15 cellular contexts compared by ENCODE assay signal in genomic region chr2:68057658-68058396, GRCh38. TPM values are rescaled to one million over a fixed set of nuclear protein-coding genes. Genes with fewer than 3 reads are reported as not detected.
DNase-seq lines count a peak whose midpoint lies in the region; ATAC-seq, FAIRE-seq and TF ChIP-seq lines count a peak whose summit lies in the region.
"Had no signal": no experiment of that assay in that cellular context is flagged by ENCODE, and none has a peak within 500 bp of the region (broad histone marks: within the 10 kb centered on the region; RNA-seq: fewer than 3 reads in every experiment).

No MANE protein-coding gene starts in this region.

- TF ChIP-seq CTCF in Loucy (conservative IDR thresholded peaks at IDR 0.05; ENCODE audit: low read length) (peak; percentile 31; the same call in 1 of the 2 replicates), neural crest cell (conservative IDR thresholded peaks at IDR 0.05) (peak; percentile 19), mucosa of descending colon (IDR thresholded peaks at IDR 0.05) (no peak)

- peak; percentile 5 for FAIRE-seq in GM12892 (lab: Jason Lieb, UNC)
- FAIRE-seq: RCC 7860 had no signal

- H3K9me3 Mint-ChIP-seq in neural crest cell: no peaks in the 10 kb centered on the region
- H3K9me3 Mint-ChIP-seq: CD8-positive, alpha-beta memory T cell; IgD-negative memory B cell had no signal

- H3K4me3 ChIP-seq in Loucy (ENCODE audit: low read length, poor library complexity, severe bottlenecking) (peak overlapping the region; percentile 39), mucosa of descending colon (no peak overlapping the region)
- H3K4me3 ChIP-seq: HAP-1 had no signal

- intact Hi-C loops in mucosa of descending colon (cut with DNase I, micrococcal nuclease): no loop called here

- no peak overlapping the region for H3K27ac Mint-ChIP-seq in neural crest cell (ENCODE audit: unreplicated experiment)

- H2AFZ ChIP-seq in Loucy (ENCODE audit: low read length): no peak overlapping the region

- H3K9ac ChIP-seq in Loucy (ENCODE audit: low read depth, low read length, poor library complexity, severe bottlenecking): peak overlapping the region; percentile 8

- peak overlapping the region; percentile 92 for H3K4me2 ChIP-seq in Loucy (ENCODE audit: low read depth, low read length, poor library complexity, severe bottlenecking)

- H3K4me1 ChIP-seq in Loucy (ENCODE audit: insufficient read depth, low read length, poor library complexity, severe bottlenecking) (peaks cover 55% of the 10 kb centered on the region), mucosa of descending colon (ENCODE audit: low read depth) (peaks cover 7% of the 10 kb centered on the region)
- H3K4me1 ChIP-seq: BE2C had no signal

- H3K9me3 ChIP-seq in Loucy (ENCODE audit: insufficient read depth, low read depth, low read length) (no peaks in the 10 kb centered on the region), mucosa of descending colon (no peaks in the 10 kb centered on the region)
- H3K9me3 ChIP-seq: BE2C, HAP-1 had no signal

- H3K27me3 Mint-ChIP-seq in neural crest cell (ENCODE audit: low read depth): no peaks in the 10 kb centered on the region
- H3K27me3 Mint-ChIP-seq: CD8-positive, alpha-beta memory T cell; IgD-negative memory B cell had no signal

- TF ChIP-seq POLR2A in GM12892 (IDR thresholded peaks at IDR 0.05; ENCODE audit: low read depth, low read length): no peak

- H4K20me1 ChIP-seq in Loucy (ENCODE audit: insufficient read depth, low read length, poor library complexity, severe bottlenecking): peaks cover 55% of the 10 kb centered on the region

- no peaks in the 10 kb centered on the region for H3K36me3 Mint-ChIP-seq in neural crest cell (ENCODE audit: low read depth)
- H3K36me3 Mint-ChIP-seq: IgD-negative memory B cell had no signal

- DNase-seq in GM12892 (ENCODE audit: insufficient read length) (no peak), neural crest cell (ENCODE audit: low read depth, low spot score) (no peak), mucosa of descending colon (no peak)
- no peak for DNase-seq in stimulated activated CD4-positive, alpha-beta T cell treated with anti-CD3 and anti-CD28 coated beads, Interleukin-2, amount 100 ng/mL, for 48 hours
- DNase-seq: BE2C; CD8-positive, alpha-beta memory T cell; NCI-H1092; NCI-H1694; SHP77 treated with DMSO at 0.1 percent for 48 hours had no signal

- H3K4me1 Mint-ChIP-seq in neural crest cell: peaks cover 19% of the 10 kb centered on the region

- H3K4me3 Mint-ChIP-seq in neural crest cell: no peak overlapping the region

- ATAC-seq in SK-N-SH treated with all-trans-retinoic acid at 6 μM for 48 hours (peak; percentile 13; the same call in 2 of the 3 replicates), mucosa of descending colon (no peak), GM18520 (IDR thresholded peaks at IDR 0.05; ENCODE audit: unreplicated experiment) (no peak)

- no peaks in the 10 kb centered on the region for H3K36me3 ChIP-seq in Loucy (ENCODE audit: insufficient read depth, low read length)
- no peaks in the 10 kb centered on the region for H3K36me3 ChIP-seq in mucosa of descending colon (ENCODE audit: low read depth)
- H3K36me3 ChIP-seq: BE2C, HAP-1 had no signal

- no peaks in the 10 kb centered on the region for H3K9me2 ChIP-seq in Loucy (replicated peaks; ENCODE audit: low read depth, low read length)

- H3K27me3 ChIP-seq in Loucy (ENCODE audit: insufficient read depth, low read length, poor library complexity, severe bottlenecking): no peaks in the 10 kb centered on the region
- H3K27me3 ChIP-seq: BE2C had no signal

- H3F3A ChIP-seq in Loucy (ENCODE audit: low read depth): no peaks in the 10 kb centered on the region

- peaks cover 97% of the 10 kb centered on the region for H3K79me2 ChIP-seq in Loucy (ENCODE audit: insufficient read depth, low read length)

TF ChIP-seq in SK-N-SH treated with all-trans-retinoic acid at 6 μM for 48 hours, 23 proteins besides CTCF, POLR2A, EP300 and RAD21:
- TF ChIP-seq CREB5 (CRISPR knock-in tag; IDR thresholded peaks at IDR 0.05; ENCODE audit: low read depth) (0 out of 2 replicates have a peak, but pooled peaks have one; percentile 35), ISL1 (CRISPR knock-in tag; IDR thresholded peaks at IDR 0.05) (peak; percentile 95), TCF4 (CRISPR knock-in tag; IDR thresholded peaks at IDR 0.05; ENCODE audit: borderline replicate concordance) (0 out of 2 replicates have a peak, but pooled peaks have one; percentile 14), ZC3H10 (CRISPR knock-in tag; IDR thresholded peaks at IDR 0.05) (peak; percentile 93; the same call in 1 of the 2 replicates), GLIS3 (CRISPR knock-in tag; IDR thresholded peaks at IDR 0.05) (no peak), TOX (CRISPR knock-in tag; IDR thresholded peaks at IDR 0.05; ENCODE audit: borderline replicate concordance) (peak; percentile 58; the same call in 1 of the 2 replicates)
TF ChIP-seq in SK-N-SH treated with all-trans-retinoic acid at 6 μM for 48 hours: peak in this region for 5.

RNA-seq across cellular contexts. Expression of gene C1D, which starts 5.0 kb away (rescaled TPM):
- polyA plus RNA-seq in GM12892 (2012; ENCODE audit: missing spikeins): 39.4 TPM
- total RNA-seq in neural crest cell: 17.3 and 20.2 TPM in 2 replicates
- total RNA-seq in mucosa of descending colon: 10 to 100 TPM; 13.2 to 18.8 (median 14.1) TPM
